In genomic region chr10:73890261-73890660, GRCh38 we compare ENCODE assay signal across 16 cellular contexts.
"Had no signal": no experiment of that assay in that cellular context is flagged by ENCODE, and none has a peak within 500 bp of the region (broad histone marks: within the 10 kb centered on the region; RNA-seq: fewer than 3 reads in every experiment).

No MANE protein-coding gene starts in this region.

- H3K79me2 ChIP-seq: hepatocyte had no signal

- H2AFZ ChIP-seq: hepatocyte had no signal

- H3K4me3 ChIP-seq: hepatocyte, pancreas, sigmoid colon, spleen, tibial nerve had no signal

- DNase-seq: activated CD4-positive, alpha-beta T cell treated with anti-CD3 and anti-CD28 coated beads for 1 hour; activated gamma-delta T cell; cerebellar nuclear complex; effector CD8-positive, alpha-beta T cell; left cardiac atrium; natural killer cell; pancreas; sigmoid colon; spleen; stimulated activated CD4-positive, alpha-beta T cell treated with anti-CD3 and anti-CD28 coated beads, Interleukin-4, amount 100 ng/mL, for 4 hours; stimulated activated naive CD4-positive, alpha-beta T cell had no signal

- H3K9me3 ChIP-seq: pancreas, sigmoid colon, spleen, tibial nerve had no signal

- FAIRE-seq: astrocyte, bronchial epithelial cell, pancreas, urothelium cell line had no signal

- H3K4me2 ChIP-seq: hepatocyte had no signal

- H3K27me3 ChIP-seq: hepatocyte, pancreas, sigmoid colon, spleen, tibial nerve had no signal

- H3K36me3 ChIP-seq: pancreas, sigmoid colon, spleen, tibial nerve had no signal

- ATAC-seq: left cardiac atrium, natural killer cell, pancreas had no signal

- H3K27ac ChIP-seq: hepatocyte, pancreas, sigmoid colon, spleen, tibial nerve had no signal
